In the genomic region with DNA sequence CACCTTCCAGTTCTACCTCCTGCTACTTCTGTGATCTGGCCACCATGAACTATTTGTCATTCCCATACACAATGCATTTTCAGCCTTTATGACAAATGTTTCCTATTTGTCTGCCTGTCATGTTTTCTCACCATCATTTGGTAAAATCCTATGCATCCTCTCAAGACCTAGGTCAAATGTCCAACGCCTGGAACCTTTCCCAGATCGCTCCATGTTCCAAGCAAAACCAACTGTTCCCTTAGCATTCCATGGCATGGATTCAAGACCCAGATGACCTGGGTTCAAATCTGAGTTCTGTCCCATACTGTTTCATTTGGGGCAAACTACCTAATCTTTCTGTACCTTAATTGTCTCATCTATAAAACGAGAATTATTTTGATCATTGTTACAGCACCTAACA, we compare ENCODE assay signal across 17 cellular contexts.
A peak's percentile ranks its signal among the peaks of the same experiment; 100 is the strongest.
DNase-seq lines count a peak whose midpoint lies in the region; FAIRE-seq and TF ChIP-seq lines count a peak whose summit lies in the region.
"Had no signal": no experiment of that assay in that cellular context is flagged by ENCODE, and none has a peak within 500 bp of the region (broad histone marks: within the 10 kb centered on the region; RNA-seq: fewer than 3 reads in every experiment).

No MANE protein-coding gene starts in this region.

- H3K36me3 ChIP-seq in thyroid gland, result no peaks in the 10 kb centered on the region
- H3K36me3 ChIP-seq: BE2C had no signal

- no peaks in the 10 kb centered on the region for H3K9me3 ChIP-seq in thyroid gland
- H3K9me3 ChIP-seq: BE2C, Caco-2 had no signal

- no peaks in the 10 kb centered on the region for H3K27me3 ChIP-seq in thyroid gland
- H3K27me3 ChIP-seq: BE2C had no signal

- TF ChIP-seq CTCF in endothelial cell (IDR thresholded peaks at IDR 0.05; ENCODE audit: unreplicated experiment), result no peak
- TF ChIP-seq CTCF in nephron progenitor cell (IDR thresholded peaks at IDR 0.05), result no peak
- no peak for TF ChIP-seq CTCF in thyroid gland (IDR thresholded peaks at IDR 0.05)

- DNase-seq in GM12892 (ENCODE audit: insufficient read length) (no peak), cerebellar cortex (ENCODE audit: low spot score) (peak; percentile 67), endothelial cell (ENCODE audit: low spot score) (no peak), nephron progenitor cell (no peak), NCI-H2196 treated with DMSO at 0.1 percent for 48 hours (lab: John Stamatoyannopoulos, UW; ENCODE audit: unreplicated experiment) (no peak), A172 (ENCODE audit: low spot score) (no peak), thyroid gland (no peak)
- no peak for DNase-seq in activated CD4-positive, alpha-beta T cell treated with anti-CD3 and anti-CD28 coated beads, Interleukin-2, amount 50 U/mL, for 4 hours
- DNase-seq: ACHN; BE2C; Caco-2; CD4-positive, CD25-positive, alpha-beta regulatory T cell; GDM1; GM23248; HCEC 1CT had no signal

- intact Hi-C loops in thyroid gland (cut with DNase I), result loop anchor here (10.0 kb wide), 1 partner anchor 242 kb away; no protein-coding TSS in a partner anchor

- TF ChIP-seq POLR2A in GM12892 (IDR thresholded peaks at IDR 0.05; ENCODE audit: low read depth, low read length) (no peak), thyroid gland (IDR thresholded peaks at IDR 0.05) (no peak)

- H3K4me1 ChIP-seq in thyroid gland, result no peaks in the 10 kb centered on the region
- H3K4me1 ChIP-seq: BE2C had no signal

- no peaks in the 10 kb centered on the region for H3K9me3 Mint-ChIP-seq in endothelial cell (ENCODE audit: unreplicated experiment)
- no peaks in the 10 kb centered on the region for H3K9me3 Mint-ChIP-seq in nephron progenitor cell
- H3K9me3 Mint-ChIP-seq: CD4-positive, CD25-positive, alpha-beta regulatory T cell had no signal

- H3K4me3 ChIP-seq in thyroid gland (replicated peaks in 1 of 3), result no peak overlapping the region
- H3K4me3 ChIP-seq: GM23248 had no signal

- H3K27me3 Mint-ChIP-seq in endothelial cell (ENCODE audit: unreplicated experiment), result no peaks in the 10 kb centered on the region
- H3K27me3 Mint-ChIP-seq in nephron progenitor cell (ENCODE audit: low read depth, poor library complexity), result no peaks in the 10 kb centered on the region

- no peaks in the 10 kb centered on the region for H3K36me3 Mint-ChIP-seq in endothelial cell (ENCODE audit: low read depth, unreplicated experiment)
- H3K36me3 Mint-ChIP-seq in nephron progenitor cell (ENCODE audit: low read depth), result peaks cover 22% of the 10 kb centered on the region
- H3K36me3 Mint-ChIP-seq: CD4-positive, CD25-positive, alpha-beta regulatory T cell had no signal

- no peak overlapping the region for H3K27ac ChIP-seq in thyroid gland
- H3K27ac ChIP-seq: GM23248 had no signal

- peak; percentile 62 for FAIRE-seq in GM12892 (lab: Jason Lieb, UNC)
- FAIRE-seq: A204.1, D721Med had no signal

- WGBS in thyroid gland, 2 donors, result 91 to 93% methylated on average over 3 of the region's 3 CpGs

- H3K4me1 Mint-ChIP-seq in endothelial cell (ENCODE audit: unreplicated experiment) (no peaks in the 10 kb centered on the region), nephron progenitor cell (peaks cover 39% of the 10 kb centered on the region)

- H3K4me3 Mint-ChIP-seq in endothelial cell (ENCODE audit: unreplicated experiment) (no peak overlapping the region), nephron progenitor cell (no peak overlapping the region)
- H3K4me3 Mint-ChIP-seq: CD4-positive, CD25-positive, alpha-beta regulatory T cell had no signal

- H3K27ac Mint-ChIP-seq in endothelial cell (ENCODE audit: unreplicated experiment) (peak overlapping the region; percentile 13), nephron progenitor cell (peak overlapping the region; percentile 22)
- H3K27ac Mint-ChIP-seq: CD4-positive, CD25-positive, alpha-beta regulatory T cell had no signal
